ENCODE assay signal across 15 cellular contexts in the genomic region with DNA sequence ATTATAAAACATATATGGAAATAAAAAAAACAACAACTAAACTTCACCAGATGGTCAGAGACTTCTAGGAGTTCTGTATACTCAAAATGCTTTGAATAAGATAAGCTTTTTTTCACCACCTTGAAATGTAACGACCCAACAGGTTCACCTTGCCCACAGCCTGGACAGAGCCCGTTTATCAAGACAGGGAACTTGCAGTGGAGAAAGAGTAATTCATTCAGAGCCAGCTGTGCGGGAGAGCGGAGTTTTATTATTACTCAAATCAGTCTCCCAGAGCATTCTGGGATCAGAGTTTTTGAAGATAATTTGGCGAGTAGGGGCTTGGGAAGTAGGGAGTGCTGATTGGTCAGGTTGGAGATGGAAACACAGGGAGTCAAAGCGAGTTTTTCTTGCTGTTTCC. TPM values are rescaled to one million over a fixed set of nuclear protein-coding genes. Genes with fewer than 3 reads are reported as not detected.
DNase-seq lines count a peak whose midpoint lies in the region; ATAC-seq, FAIRE-seq and TF ChIP-seq lines count a peak whose summit lies in the region.
"Had no signal": no experiment of that assay in that cellular context is flagged by ENCODE, and none has a peak within 500 bp of the region (broad histone marks: within the 10 kb centered on the region; RNA-seq: fewer than 3 reads in every experiment).

No MANE protein-coding gene starts in this region.

- no peaks in the 10 kb centered on the region for H4K20me1 ChIP-seq in GM23338 (replicated peaks; ENCODE audit: insufficient read depth)
- H4K20me1 ChIP-seq in OCI-LY3 (ENCODE audit: insufficient read depth, low read length), result no peaks in the 10 kb centered on the region
- H4K20me1 ChIP-seq in H1 (replicated peaks in 1 of 2; ENCODE audit: control insufficient read depth in 1 of 2, insufficient read depth in 2 of 2, low read length in 2 of 2), result no peaks in the 10 kb centered on the region

- TF ChIP-seq EP300 in H1 (IDR thresholded peaks at IDR 0.05; ENCODE audit: borderline replicate concordance in 1 of 2, low read depth in 2 of 2, low read length in 2 of 2), result no peak

- no peak overlapping the region for H2BK20ac ChIP-seq in H1 (ENCODE audit: low read length)

- H3K4me1 Mint-ChIP-seq in GM23338 (peaks cover 17% of the 10 kb centered on the region), progenitor cell of endocrine pancreas (ENCODE audit: low read depth) (peaks cover 39% of the 10 kb centered on the region)
- H3K4me1 Mint-ChIP-seq in activated CD4-positive, alpha-beta T cell treated with anti-CD3 and anti-CD28 coated beads for 36 hours, result peaks cover 38% of the 10 kb centered on the region

- H3K4me1 ChIP-seq in GM23338 (ENCODE audit: insufficient read depth), result peaks cover 14% of the 10 kb centered on the region; the same call in 1 of the 2 replicates
- H3K4me1 ChIP-seq in OCI-LY3 (ENCODE audit: low read length), result peaks cover 10% of the 10 kb centered on the region
- 0 out of 7 replicates have a peak, but pooled peaks cover 0 to 5% (median 0%) of the 10 kb centered on the region in 4 experiments for H3K4me1 ChIP-seq in H1 (replicated peaks in 1 of 4; ENCODE audit: control insufficient read depth in 3 of 4, insufficient read depth in 4 of 4, low read length in 3 of 4)

- H4K5ac ChIP-seq in H1 (ENCODE audit: insufficient read length, low read depth, low read length), result no peak overlapping the region

- H3K56ac ChIP-seq in H1 (replicated peaks; ENCODE audit: insufficient read length, low read depth, low read length), result no peak overlapping the region

- WGBS in H1 (ENCODE audit: extremely low coverage in 1 of 2, insufficient coverage in 1 of 2, insufficient read length in 1 of 2, insufficient replicate concordance in 2 of 2, low coverage in 1 of 2, low lambda C conversion rate in 2 of 2, missing lambda C conversion rate in 1 of 2), 2 experiments, result 86% methylated on average over 6 of the region's 6 CpGs; no CpG with 5 or more reads in 1 of the 2 experiments

- H3K27me3 ChIP-seq in GM23338 (ENCODE audit: insufficient read depth) (no peaks in the 10 kb centered on the region), OCI-LY3 (ENCODE audit: low read depth, low read length) (0 out of 2 replicates have a peak, but pooled peaks cover 3% of the 10 kb centered on the region), H1 (replicated peaks in 1 of 4; ENCODE audit: control insufficient read depth in 3 of 4, extremely low read depth in 1 of 4, insufficient read depth in 3 of 4, low read length in 3 of 4) (no peaks in the 10 kb centered on the region)

- H2BK5ac ChIP-seq in H1 (ENCODE audit: low read depth, low read length), result no peak overlapping the region

- no peak overlapping the region for H3K4me3 ChIP-seq in GM23338
- H3K4me3 ChIP-seq in OCI-LY3 (ENCODE audit: low read length), result peak overlapping the region; percentile 55
- no peak overlapping the region for H3K4me3 ChIP-seq in H1 (ENCODE audit: extremely low read depth in 1 of 4, insufficient read depth in 2 of 4, low read depth in 3 of 4, low read length in 4 of 4)

- no peak overlapping the region for H3K4me3 Mint-ChIP-seq in GM23338
- H3K4me3 Mint-ChIP-seq in progenitor cell of endocrine pancreas (ENCODE audit: low read depth), result no peak overlapping the region
- no peak overlapping the region for H3K4me3 Mint-ChIP-seq in activated CD4-positive, alpha-beta T cell treated with anti-CD3 and anti-CD28 coated beads for 36 hours
- H3K4me3 Mint-ChIP-seq: HFFc6 had no signal

- no peak for FAIRE-seq in H1 (lab: Jason Lieb, UNC)
- FAIRE-seq: GM12891, H54 had no signal

- POLR2A ChIA-PET in H1 (lab: Charles Lee; ENCODE audit: partially characterized antibody), result interaction anchor here (0.6 kb wide), 1 partner anchor 679 kb away, joined by 3 read pairs; no protein-coding TSS in a partner anchor
- POLR2A ChIA-PET in activated CD4-positive, alpha-beta T cell treated with anti-CD3 and anti-CD28 coated beads for 36 hours (lab: Charles Lee), result interaction anchor here (1.5 kb wide), 1 partner anchor 38 kb away, joined by 7 read pairs; a partner anchor contains a TSS

- no peak overlapping the region for H3K4ac ChIP-seq in H1 (replicated peaks; ENCODE audit: insufficient read length, low read depth, low read length)

- H3K36me3 ChIP-seq in GM23338 (ENCODE audit: insufficient read depth) (no peaks in the 10 kb centered on the region), OCI-LY3 (replicated peaks; ENCODE audit: low read depth, low read length) (no peaks in the 10 kb centered on the region), H1 (ENCODE audit: control insufficient read depth in 2 of 4, insufficient read depth in 4 of 4, low read length in 3 of 4) (no peaks in the 10 kb centered on the region)

- no peaks in the 10 kb centered on the region for H3K9me2 ChIP-seq in GM23338 (ENCODE audit: insufficient read depth)

- intact Hi-C loops in activated CD4-positive, alpha-beta T cell treated with anti-CD3 and anti-CD28 coated beads for 36 hours (cut with DNase I, micrococcal nuclease), result loop anchor here (2.0 kb wide), 1 partner anchor 37 kb away; no protein-coding TSS in a partner anchor

- no peaks in the 10 kb centered on the region for H3F3A ChIP-seq in GM23338 (replicated peaks; ENCODE audit: low read depth)

- H3K9ac ChIP-seq in OCI-LY3 (ENCODE audit: low read length) (no peak overlapping the region), H1 (replicated peaks in 1 of 4; ENCODE audit: extremely low read depth in 1 of 4, low read depth in 3 of 4, low read length in 3 of 4) (no peak overlapping the region)

- no peaks in the 10 kb centered on the region for H3K79me2 ChIP-seq in GM23338 (replicated peaks; ENCODE audit: insufficient read depth)
- no peaks in the 10 kb centered on the region for H3K79me2 ChIP-seq in OCI-LY3 (ENCODE audit: low read length)
- no peaks in the 10 kb centered on the region for H3K79me2 ChIP-seq in H1 (ENCODE audit: control insufficient read depth in 1 of 2, insufficient read depth in 2 of 2, low read length in 2 of 2)

- CTCF ChIA-PET in H1 (lab: Charles Lee; ENCODE audit: partially characterized antibody), result no interaction called here
- CTCF ChIA-PET in activated CD4-positive, alpha-beta T cell treated with anti-CD3 and anti-CD28 coated beads for 36 hours (lab: Charles Lee), result interaction anchor here (0.5 to 0.7 kb wide), 3 partner anchors 11 to 155 kb away, joined by 3 read pairs; a partner anchor contains a TSS

- no peaks in the 10 kb centered on the region for H3K27me3 Mint-ChIP-seq in GM23338 (ENCODE audit: insufficient read depth, low read depth, poor library complexity)
- H3K27me3 Mint-ChIP-seq in progenitor cell of endocrine pancreas, result no peaks in the 10 kb centered on the region
- no peaks in the 10 kb centered on the region for H3K27me3 Mint-ChIP-seq in activated CD4-positive, alpha-beta T cell treated with anti-CD3 and anti-CD28 coated beads for 36 hours

- H3K14ac ChIP-seq in H1 (ENCODE audit: insufficient read length), result no peak overlapping the region

- H3K9me3 Mint-ChIP-seq in GM23338 (no peaks in the 10 kb centered on the region; the same call in 2 of the 3 replicates), progenitor cell of endocrine pancreas (ENCODE audit: low read depth) (peaks cover 10% of the 10 kb centered on the region)
- no peaks in the 10 kb centered on the region for H3K9me3 Mint-ChIP-seq in activated CD4-positive, alpha-beta T cell treated with anti-CD3 and anti-CD28 coated beads for 36 hours (ENCODE audit: low read depth)
- H3K9me3 Mint-ChIP-seq: HFFc6 had no signal

- H4K91ac ChIP-seq in H1 (replicated peaks; ENCODE audit: insufficient read length, low read length), result no peak overlapping the region

- no peak overlapping the region for H2BK120ac ChIP-seq in H1 (replicated peaks; ENCODE audit: low read depth, low read length)

- ATAC-seq in GM23338, result no peak
- no peak for ATAC-seq in HG02763 (IDR thresholded peaks at IDR 0.05; ENCODE audit: unreplicated experiment)
- no peak for ATAC-seq in activated CD4-positive, alpha-beta T cell treated with anti-CD3 and anti-CD28 coated beads for 36 hours

- TF ChIP-seq RAD21 in H1 (IDR thresholded peaks at IDR 0.05 in 1 of 2, conservative IDR thresholded peaks at IDR 0.05 in 1 of 2; ENCODE audit: low read depth in 2 of 2, low read length in 2 of 2), result no peak

- H3K36me3 Mint-ChIP-seq in GM23338 (ENCODE audit: low read depth), result no peaks in the 10 kb centered on the region; the same call in 2 of the 3 replicates
- peaks cover 4% of the 10 kb centered on the region for H3K36me3 Mint-ChIP-seq in progenitor cell of endocrine pancreas (ENCODE audit: insufficient read depth)
- H3K36me3 Mint-ChIP-seq in activated CD4-positive, alpha-beta T cell treated with anti-CD3 and anti-CD28 coated beads for 36 hours (ENCODE audit: low read depth), result no peaks in the 10 kb centered on the region

- H3K27ac ChIP-seq in GM23338 (ENCODE audit: low read depth), result no peak overlapping the region
- no peak overlapping the region for H3K27ac ChIP-seq in OCI-LY3 (ENCODE audit: low read length)
- no peak overlapping the region for H3K27ac ChIP-seq in H1 (ENCODE audit: low read depth, low read length)

- no peak for DNase-seq in GM23338 (ENCODE audit: low spot score)
- no peak for DNase-seq in H1 (ENCODE audit: low read depth in 1 of 2, low spot score in 2 of 2)
- no peak for DNase-seq in progenitor cell of endocrine pancreas (ENCODE audit: low spot score, unreplicated experiment)
- no peak for DNase-seq in HT-29 (ENCODE audit: low spot score)
- no peak for DNase-seq in activated CD4-positive, alpha-beta T cell treated with anti-CD3 and anti-CD28 coated beads for 36 hours
- DNase-seq: C1 segment of cervical spinal cord, GF-D8, HFFc6, NCI-H1048, NCI-H1694, NCI-H774 had no signal

- no peak overlapping the region; the same call in 1 of the 2 replicates for H3K27ac Mint-ChIP-seq in GM23338
- peak overlapping the region; percentile 53 for H3K27ac Mint-ChIP-seq in progenitor cell of endocrine pancreas
- H3K27ac Mint-ChIP-seq in activated CD4-positive, alpha-beta T cell treated with anti-CD3 and anti-CD28 coated beads for 36 hours, result no peak overlapping the region
- H3K27ac Mint-ChIP-seq: HFFc6 had no signal

- H3K9me3 ChIP-seq in OCI-LY3 (ENCODE audit: insufficient read depth, low read length) (no peaks in the 10 kb centered on the region), H1 (ENCODE audit: insufficient read depth in 2 of 2, low read depth in 1 of 2, low read length in 1 of 2) (no peaks in the 10 kb centered on the region; a peak in 1 of 4 replicates)

- H2AFZ ChIP-seq in GM23338 (peak overlapping the region; percentile 76; the same call in 1 of the 2 replicates), OCI-LY3 (ENCODE audit: low read depth, low read length) (peak overlapping the region; percentile 95), H1 (ENCODE audit: low read length) (peak overlapping the region; percentile 62; the same call in 1 of the 2 replicates)

- no peak overlapping the region for H2BK15ac ChIP-seq in H1 (ENCODE audit: low read length)

- no peak for TF ChIP-seq CTCF in GM23338 (conservative IDR thresholded peaks at IDR 0.05; ENCODE audit: low read depth in 2 of 2)
- no peak for TF ChIP-seq CTCF in OCI-LY3 (IDR thresholded peaks at IDR 0.05; ENCODE audit: low read depth, low read length)
- no peak for TF ChIP-seq CTCF in H1 (IDR thresholded peaks at IDR 0.05; ENCODE audit: control extremely low read depth in 1 of 3, insufficient read depth in 1 of 3, low read depth in 1 of 3, low read length in 3 of 3)
- TF ChIP-seq CTCF in progenitor cell of endocrine pancreas (IDR thresholded peaks at IDR 0.05; ENCODE audit: unreplicated experiment), result no peak

- H3K79me1 ChIP-seq in H1 (ENCODE audit: low read depth, low read length), result no peaks in the 10 kb centered on the region

- no peak overlapping the region for H3K23ac ChIP-seq in H1 (ENCODE audit: insufficient read length)

- no peaks in the 10 kb centered on the region for H3K23me2 ChIP-seq in H1 (ENCODE audit: low read depth, low read length)

- H3K4me2 ChIP-seq in GM23338 (no peak overlapping the region), OCI-LY3 (ENCODE audit: low read length) (peak overlapping the region; percentile 61), H1 (ENCODE audit: insufficient read depth in 1 of 2, low read depth in 2 of 2, low read length in 2 of 2) (no peak overlapping the region)

- no peak for TF ChIP-seq POLR2A in H1 (IDR thresholded peaks at IDR 0.05; ENCODE audit: control extremely low read depth in 1 of 2, low read depth in 2 of 2, low read length in 2 of 2)

- H2BK12ac ChIP-seq in H1 (ENCODE audit: low read depth, low read length), result no peak overlapping the region

- H2AK5ac ChIP-seq in H1 (ENCODE audit: low read depth, low read length), result no peak overlapping the region

- H4K8ac ChIP-seq in H1 (ENCODE audit: extremely low read depth, insufficient read depth, low read length), result no peak overlapping the region

- H3K18ac ChIP-seq in H1 (ENCODE audit: extremely low read depth, low read length), result no peak overlapping the region

RNA-seq across cellular contexts. Expression of a gene that starts 38.5 kb away (rescaled TPM):
- total RNA-seq in GM23338 (2014; rRNA removed; shearing (Covaris generic)), result 12.8 and 26.8 TPM in 2 replicates
- 4.3 and 5.5 TPM in 2 replicates for polyA plus RNA-seq in GM23338 (2016; fragmentation: Nextera tagmentation; extraction: Ambion mirVana)
- 8.1 and 8.5 TPM in 2 replicates for total RNA-seq in H1 (2021; fragmentation: NEBNext Ultra II Directional; extraction: Animal tissue kit (Norgen Biotek cat#: 25700))
- 8.6 and 11.6 TPM in 2 replicates for polyA plus RNA-seq in H1 (2011; rRNA removed)
- 15.2 TPM for polyA plus RNA-seq in H1 (2011; cell fraction: cytosol; rRNA removed)
- 11.4 TPM for polyA plus RNA-seq in H1 (2011; cell fraction: nucleus; rRNA removed)
- 12.4 to 16.6 TPM (median 15.4 TPM) in 4 replicates for polyA plus RNA-seq in H1 (2012, experiment 1 of 2)
- polyA plus RNA-seq in H1 (2012, experiment 2 of 2), result 1.8 TPM
- polyA plus RNA-seq in H1 (2013, experiment 1 of 2), result 8.4 TPM
- polyA plus RNA-seq in H1 (2013, experiment 2 of 2), result 9.8 TPM
- 7.3 and 10.4 TPM in 2 replicates for polyA minus RNA-seq in H1 (2011; rRNA and poly(A)+ RNA removed)
- 10.6 TPM for polyA minus RNA-seq in H1 (2011; cell fraction: cytosol; rRNA and poly(A)+ RNA removed)
- polyA minus RNA-seq in H1 (2011; cell fraction: nucleus; rRNA and poly(A)+ RNA removed), result 13.5 TPM
- total RNA-seq in progenitor cell of endocrine pancreas, result 17.2 and 20.5 TPM in 2 replicates
- 7.4 and 16.0 TPM in 2 replicates for total RNA-seq in HT-29 (2014; rRNA removed; shearing (Covaris generic))
- 10 to 100 TPM; 20.8 to 27.7 TPM for total RNA-seq in activated CD4-positive, alpha-beta T cell treated with anti-CD3 and anti-CD28 coated beads for 36 hours
